In the genomic region with DNA sequence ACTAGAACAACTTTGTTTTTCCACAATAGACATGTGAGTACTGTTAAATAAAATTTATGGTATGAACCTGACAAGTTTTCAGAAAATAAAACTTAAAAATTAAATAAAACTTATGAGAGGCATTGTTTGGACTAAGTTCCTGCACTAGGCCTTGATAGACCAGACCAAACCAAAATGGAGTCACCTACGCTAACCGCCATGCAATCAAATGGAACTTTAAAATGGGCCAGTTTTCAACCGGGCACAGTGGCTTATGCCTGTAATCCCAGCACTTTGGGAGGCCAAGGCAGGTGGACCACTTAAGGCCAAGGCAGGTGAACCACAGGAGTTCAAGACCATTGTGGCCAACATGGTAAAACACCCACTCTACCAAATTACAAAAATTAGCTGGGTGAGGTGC, we compare ENCODE assay signal across 30 cellular contexts. TPM values are rescaled to one million over a fixed set of nuclear protein-coding genes. Genes with fewer than 3 reads are reported as not detected.
"Had no signal": no experiment of that assay in that cellular context is flagged by ENCODE, and none has a peak within 500 bp of the region (broad histone marks: within the 10 kb centered on the region; RNA-seq: fewer than 3 reads in every experiment).

No MANE protein-coding gene starts in this region.

- H2AFZ ChIP-seq: hepatocyte had no signal

- FAIRE-seq: colon, endometrium, endothelial cell of umbilical vein, frontal cortex had no signal

- H3K27ac ChIP-seq: coronary artery, dorsolateral prefrontal cortex, epithelial cell of prostate, esophagus muscularis mucosa, esophagus squamous epithelium, foreskin keratinocyte, gastrocnemius medialis, gastroesophageal sphincter, heart left ventricle, heart right ventricle, hepatocyte had no signal

- H3K4me1 ChIP-seq: foreskin keratinocyte had no signal

- H3K4me2 ChIP-seq: hepatocyte had no signal

- H3K36me3 ChIP-seq: esophagus muscularis mucosa, esophagus squamous epithelium, gastrocnemius medialis, gastroesophageal sphincter, heart left ventricle, heart right ventricle had no signal

- H3K9me3 ChIP-seq: esophagus muscularis mucosa, esophagus squamous epithelium, gastrocnemius medialis, gastroesophageal sphincter, heart left ventricle, heart right ventricle had no signal

- H3K79me2 ChIP-seq: hepatocyte had no signal

- DNase-seq: cortex of kidney; dermis blood vessel endothelial cell; dorsolateral prefrontal cortex; effector CD4-positive, alpha-beta T cell; effector CD8-positive, alpha-beta T cell; effector memory CD4-positive, alpha-beta T cell; effector memory CD8-positive, alpha-beta T cell; endodermal cell; erythroblast; esophagus squamous epithelium; foreskin fibroblast; foreskin keratinocyte; foreskin melanocyte; gastrocnemius medialis; glutamatergic neuron; head of caudate nucleus; heart left ventricle; heart right ventricle had no signal

- H3K4me3 ChIP-seq: coronary artery, dorsolateral prefrontal cortex, esophagus muscularis mucosa, esophagus squamous epithelium, gastrocnemius medialis, gastroesophageal sphincter, heart left ventricle, heart right ventricle, hepatocyte had no signal

- H3K27me3 ChIP-seq: dorsolateral prefrontal cortex, esophagus muscularis mucosa, esophagus squamous epithelium, foreskin keratinocyte, gastrocnemius medialis, heart left ventricle, hepatocyte had no signal

- ATAC-seq: effector memory CD8-positive, alpha-beta T cell; esophagus mucosa; foreskin keratinocyte; gastrocnemius medialis; gastroesophageal sphincter; heart left ventricle; heart right ventricle had no signal

RNA-seq across cellular contexts. Expression of a gene that starts 42.6 kb away (rescaled TPM):
- total RNA-seq: fibroblast of lung, fibroblast of villous mesenchyme had no signal
- polyA plus RNA-seq: fibroblast of lung, heart right ventricle had no signal
